Comparison of ENCODE assay signal across 11 cellular contexts in genomic region chr19:45472557-45473365, GRCh38. TPM values are rescaled to one million over a fixed set of nuclear protein-coding genes. Genes with fewer than 3 reads are reported as not detected.
DNase-seq lines count a peak whose midpoint lies in the region; ATAC-seq and TF ChIP-seq lines count a peak whose summit lies in the region.
"Had no signal": no experiment of that assay in that cellular context is flagged by ENCODE, and none has a peak within 500 bp of the region (broad histone marks: within the 10 kb centered on the region; RNA-seq: fewer than 3 reads in every experiment).

No MANE protein-coding gene starts in this region.

- no peak overlapping the region for H3K9ac ChIP-seq in GM23248

- H4K20me1 ChIP-seq in GM23248 (ENCODE audit: insufficient read depth): no peaks in the 10 kb centered on the region

- H3K9me3 ChIP-seq in AG04450 (ENCODE audit: control insufficient read depth, insufficient read depth, low read length) (no peaks in the 10 kb centered on the region; the same call in 1 of the 2 replicates), GM23248 (ENCODE audit: low read depth) (no peaks in the 10 kb centered on the region)
- H3K9me3 ChIP-seq: vagina had no signal

- no peak overlapping the region for H3K4me2 ChIP-seq in GM23248 (ENCODE audit: unreplicated experiment)

- no peak for DNase-seq in AG04450 (ENCODE audit: low read depth, low spot score)
- DNase-seq in GM23248: peak; percentile 35
- no peak for DNase-seq in brain microvascular endothelial cell
- peak; percentile 35 for DNase-seq in kidney tubule cell (ENCODE audit: low spot score)
- DNase-seq in NCI-H1436 treated with DMSO at 0.1 percent for 48 hours (lab: John Stamatoyannopoulos, UW): no peak
- DNase-seq in ureter (ENCODE audit: low spot score): no peak
- DNase-seq: DMS153, NCI-H1417 had no signal

- no peak for TF ChIP-seq CTCF in AG04450 (IDR thresholded peaks at IDR 0.05; ENCODE audit: low read depth, low read length)
- no peak for TF ChIP-seq CTCF in brain microvascular endothelial cell (IDR thresholded peaks at IDR 0.05; ENCODE audit: low read depth, low read length, missing control alignments)

- POLR2A ChIA-PET in AG04450 (lab: Yijun Ruan, JAX): interaction anchor here (0.6 kb wide), 2 partner anchors 96 to 837 kb away, joined by 5 to 7 read pairs; no protein-coding TSS in a partner anchor

- H3F3A ChIP-seq in GM23248 (ENCODE audit: insufficient read depth): peaks cover 20% of the 10 kb centered on the region

- H2AFZ ChIP-seq in GM23248: no peak overlapping the region

- WGBS in GM23248 (ENCODE audit: low coverage in 1 of 2, low lambda C conversion rate in 2 of 2, missing lambda C conversion rate in 2 of 2), 2 experiments: 76 to 81% methylated on average over 36 to 44 of the region's 44 CpGs

- CTCF ChIA-PET in AG04450 (lab: Charles Lee): interaction anchor here (1.6 to 2.7 kb wide), 3 partner anchors 13 to 45 kb away, joined by 3 to 12 read pairs (median 8); no protein-coding TSS in a partner anchor

- H3K27me3 ChIP-seq in AG04450 (ENCODE audit: control insufficient read depth, insufficient read depth, low read length): no peaks in the 10 kb centered on the region
- no peaks in the 10 kb centered on the region for H3K27me3 ChIP-seq in GM23248 (replicated peaks; ENCODE audit: insufficient read depth)
- H3K27me3 ChIP-seq in brain microvascular endothelial cell (replicated peaks): no peaks in the 10 kb centered on the region
- H3K27me3 ChIP-seq: vagina had no signal

- no peaks in the 10 kb centered on the region for H3K36me3 ChIP-seq in GM23248 (ENCODE audit: low read depth)
- H3K36me3 ChIP-seq in brain microvascular endothelial cell (replicated peaks): no peaks in the 10 kb centered on the region
- H3K36me3 ChIP-seq: vagina had no signal

- H3K4me1 ChIP-seq in GM23248 (ENCODE audit: insufficient read depth): peaks cover 12% of the 10 kb centered on the region; the same call in 1 of the 2 replicates

- no peak for ATAC-seq in GM21381 (IDR thresholded peaks at IDR 0.05; ENCODE audit: unreplicated experiment)
- ATAC-seq in HG03439 (IDR thresholded peaks at IDR 0.05; ENCODE audit: unreplicated experiment): no peak

- H3K79me2 ChIP-seq in GM23248 (ENCODE audit: insufficient read depth): peaks cover 34% of the 10 kb centered on the region

- no peaks in the 10 kb centered on the region for H3K9me2 ChIP-seq in GM23248 (ENCODE audit: insufficient read depth)

- in situ Hi-C loops in GM23248 (cut with MboI): no loop called here
- in situ Hi-C loops in brain microvascular endothelial cell (cut with HindIII; ENCODE audit: low pct_ligation_motif_present, low sequenced_read_pairs): no loop called here

- H3K27ac ChIP-seq in AG04450 (ENCODE audit: low read depth, low read length) (no peak overlapping the region), GM23248 (no peak overlapping the region), brain microvascular endothelial cell (no peak overlapping the region)
- H3K27ac ChIP-seq: vagina had no signal

- H3K4me3 ChIP-seq in AG04450 (ENCODE audit: low read depth, low read length): peak overlapping the region; percentile 44
- H3K4me3 ChIP-seq in GM23248: no peak overlapping the region
- H3K4me3 ChIP-seq in brain microvascular endothelial cell (ENCODE audit: low read depth, low read length): peak overlapping the region; percentile 33
- H3K4me3 ChIP-seq: vagina had no signal

RNA-seq across cellular contexts. Expression of gene FOSB, which starts 5.0 kb away (rescaled TPM):
- polyA plus RNA-seq in AG04450 (2011; rRNA removed) (1.3 and 1.7 TPM in 2 replicates), GM23248 (2016; fragmentation: Nextera tagmentation; extraction: Ambion mirVana) (4.8 and 8.3 TPM in 2 replicates)
- 12.2 and 19.2 TPM in 2 replicates for polyA minus RNA-seq in AG04450 (2011; rRNA and poly(A)+ RNA removed)
- total RNA-seq in GM23248 (2014; rRNA removed; shearing (Covaris generic)): 11.9 and 16.1 TPM in 2 replicates
- 1.5 TPM for total RNA-seq in ureter

RNA-seq across cellular contexts. Expression of gene RTN2, which starts 24.1 kb away (rescaled TPM):
- polyA plus RNA-seq in AG04450 (2011; rRNA removed): 13.6 and 15.5 TPM in 2 replicates
- 9.9 and 17.8 TPM in 2 replicates for polyA minus RNA-seq in AG04450 (2011; rRNA and poly(A)+ RNA removed)
- 14.8 and 19.6 TPM in 2 replicates for total RNA-seq in GM23248 (2014; rRNA removed; shearing (Covaris generic))
- polyA plus RNA-seq in GM23248 (2016; fragmentation: Nextera tagmentation; extraction: Ambion mirVana): 7.8 and 8.2 TPM in 2 replicates
- total RNA-seq in ureter: 5.8 TPM

RNA-seq across cellular contexts. Expression of gene PPM1N, which starts 25.5 kb away (rescaled TPM):
- polyA plus RNA-seq in AG04450 (2011; rRNA removed) (1.5 and 1.8 TPM in 2 replicates), GM23248 (2016; fragmentation: Nextera tagmentation; extraction: Ambion mirVana) (0.33 and 0.63 TPM in 2 replicates)
- polyA minus RNA-seq in AG04450 (2011; rRNA and poly(A)+ RNA removed): not detected in 2 replicates
- total RNA-seq in GM23248 (2014; rRNA removed; shearing (Covaris generic)): 0.32 TPM in 1 of 2 replicates, not detected in the other
- 1.4 TPM for total RNA-seq in ureter

RNA-seq across cellular contexts. Expression of gene VASP, which starts 34.5 kb away (rescaled TPM):
- 49.6 and 60.8 TPM in 2 replicates for polyA plus RNA-seq in AG04450 (2011; rRNA removed)
- polyA minus RNA-seq in AG04450 (2011; rRNA and poly(A)+ RNA removed): 55.6 and 60.8 TPM in 2 replicates
- 108 and 135 TPM in 2 replicates for total RNA-seq in GM23248 (2014; rRNA removed; shearing (Covaris generic))
- polyA plus RNA-seq in GM23248 (2016; fragmentation: Nextera tagmentation; extraction: Ambion mirVana): 31.9 and 32.6 TPM in 2 replicates
- total RNA-seq in ureter: 90.1 TPM

RNA-seq across cellular contexts. Expression of gene ERCC1, which starts 49.0 kb away (rescaled TPM):
- polyA plus RNA-seq in AG04450 (2011; rRNA removed): 75.8 and 113 TPM in 2 replicates
- polyA minus RNA-seq in AG04450 (2011; rRNA and poly(A)+ RNA removed): 85.5 and 126 TPM in 2 replicates
- total RNA-seq in GM23248 (2014; rRNA removed; shearing (Covaris generic)): 63.0 and 79.8 TPM in 2 replicates
- polyA plus RNA-seq in GM23248 (2016; fragmentation: Nextera tagmentation; extraction: Ambion mirVana): 89.0 and 90.9 TPM in 2 replicates
- 78.3 TPM for total RNA-seq in ureter

Comparison
In these comparisons a context has a peak if more than half of its experiments do, and no peak if none do; other contexts are left out.
1. DNase-seq: peak in GM23248 (single experiment) and kidney tubule cell (single experiment); none in AG04450 (single experiment), brain microvascular endothelial cell (single experiment), NCI-H1436 treated with DMSO at 0.1 percent for 48 hours (single experiment) and ureter (single experiment).